Comparison of ENCODE assay signal across 9 cellular contexts in the genomic region with DNA sequence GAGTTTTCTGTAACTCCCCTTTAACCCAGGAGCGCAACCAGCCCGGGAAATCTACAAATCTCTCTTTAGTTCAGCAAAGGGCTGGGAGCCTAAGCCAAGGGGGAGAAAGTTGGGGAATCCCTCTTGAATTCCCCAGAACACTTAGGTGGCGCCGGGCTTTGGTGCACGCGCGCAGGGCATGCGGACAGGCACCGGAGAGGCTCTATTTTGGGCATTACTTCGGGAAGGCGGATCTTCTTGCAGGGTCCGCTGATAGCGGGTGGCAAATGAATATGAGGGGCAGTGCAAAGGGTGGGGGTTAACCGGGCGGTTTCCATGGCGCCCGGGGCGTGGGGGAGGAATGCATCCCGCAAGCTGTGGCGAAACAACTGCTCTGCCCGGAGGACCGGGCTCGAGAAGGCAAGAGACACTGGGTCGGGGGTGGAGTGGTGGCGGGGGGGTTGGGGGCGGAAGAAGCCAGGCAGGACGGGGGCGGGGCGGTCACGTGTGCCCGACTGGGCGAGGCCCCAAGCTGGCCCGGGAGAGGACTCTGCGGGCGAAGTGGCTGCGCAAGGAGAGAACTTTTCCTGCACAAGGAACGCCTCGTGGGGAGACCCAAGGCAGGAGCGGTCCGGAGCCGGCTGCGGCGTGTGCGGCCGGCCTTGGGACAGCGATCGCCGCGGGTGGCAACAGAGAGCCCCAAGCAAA. TPM values are rescaled to one million over a fixed set of nuclear protein-coding genes. Genes with fewer than 3 reads are reported as not detected.
A peak's percentile ranks its signal among the peaks of the same experiment; 100 is the strongest.
DNase-seq lines count a peak whose midpoint lies in the region; ATAC-seq, FAIRE-seq and TF ChIP-seq lines count a peak whose summit lies in the region.
"Had no signal": no experiment of that assay in that cellular context is flagged by ENCODE, and none has a peak within 500 bp of the region (broad histone marks: within the 10 kb centered on the region; RNA-seq: fewer than 3 reads in every experiment).

TSS of gene FLVCR2 (plus strand) at position 522 of the 687 bp plus-strand sequence. CDS start 353 bp downstream, outside the sequence.

- DNase-seq in COLO829 (ENCODE audit: low spot score) (peak; percentile 44), WTC11 (ENCODE audit: low spot score) (peak; percentile 70), cerebellar cortex (ENCODE audit: low spot score) (peak; percentile 11), keratinocyte (ENCODE audit: low read depth, low spot score) (no peak), smooth muscle cell of the brain vasculature (ENCODE audit: low read depth, low spot score) (peak; percentile 51), NCI-H774 (lab: John Stamatoyannopoulos, UW) (no peak)

- H3K4me1 ChIP-seq in Loucy (ENCODE audit: insufficient read depth, low read length, poor library complexity, severe bottlenecking) (peaks cover 12% of the 10 kb centered on the region), keratinocyte (ENCODE audit: control insufficient read depth, extremely low read depth, insufficient read depth, low read length) (peaks cover 8% of the 10 kb centered on the region)

- H3K27ac Mint-ChIP-seq in WTC11 = peak within 1 kb of the TSS; percentile 78

- H3K27ac ChIP-seq in keratinocyte (ENCODE audit: control insufficient read depth, insufficient read depth, low read length) = no peak within 1 kb of the TSS

- H3K4me3 Mint-ChIP-seq in WTC11 = no peak within 1 kb of the TSS; the same call in 1 of the 2 replicates

- no peaks in the 10 kb centered on the region for H3F3A ChIP-seq in Loucy (ENCODE audit: low read depth)

- peak; percentile 41 for ATAC-seq in GM21529 (IDR thresholded peaks at IDR 0.05; ENCODE audit: unreplicated experiment)
- ATAC-seq in WTC11 = peak; percentile 59

- POLR2A ChIA-PET in WTC11 (lab: Charles Lee) = interaction anchor here (1.0 to 2.1 kb wide), 3 partner anchors 17 to 82 kb away, joined by 6 to 17 read pairs (median 7); partner anchors contain the start of genes ERG28 and TTLL5

- no peaks in the 10 kb centered on the region for H3K36me3 Mint-ChIP-seq in WTC11

- no peaks in the 10 kb centered on the region for H3K36me3 ChIP-seq in Loucy (ENCODE audit: insufficient read depth, low read length)
- no peaks in the 10 kb centered on the region for H3K36me3 ChIP-seq in keratinocyte (ENCODE audit: control insufficient read depth in 2 of 2, extremely low read depth in 1 of 2, insufficient read depth in 2 of 2, low read length in 2 of 2)

- H3K9me3 ChIP-seq in Loucy (ENCODE audit: insufficient read depth, low read depth, low read length) = no peaks in the 10 kb centered on the region
- no peaks in the 10 kb centered on the region for H3K9me3 ChIP-seq in keratinocyte (ENCODE audit: control insufficient read depth, low read depth, low read length)

- H3K4me2 ChIP-seq in Loucy (ENCODE audit: low read depth, low read length, poor library complexity, severe bottlenecking) = peak within 1 kb of the TSS; percentile 94
- peak within 1 kb of the TSS; percentile 99 for H3K4me2 ChIP-seq in keratinocyte (ENCODE audit: control insufficient read depth, extremely low read depth, insufficient read depth, low read depth, low read length)

- dilution Hi-C loops in keratinocyte (cut with MboI; ENCODE audit: extremely low pct_ligation_motif_present, low sequenced_read_pairs) = no loop called here

- peak within 1 kb of the TSS; percentile 94 for H2AFZ ChIP-seq in Loucy (ENCODE audit: low read length)
- H2AFZ ChIP-seq in keratinocyte (ENCODE audit: control insufficient read depth, low read length) = peak within 1 kb of the TSS; percentile 75

- H3K4me3 ChIP-seq in Loucy (ENCODE audit: low read length, poor library complexity, severe bottlenecking) = peak within 1 kb of the TSS; percentile 75
- H3K4me3 ChIP-seq in keratinocyte (ENCODE audit: control insufficient read depth in 2 of 3, extremely low read depth in 1 of 3, insufficient read depth in 2 of 3, low read depth in 1 of 3, low read length in 3 of 3) = peak within 1 kb of the TSS; percentile 44 to 73 (median 71)

- CTCF ChIA-PET in WTC11 (lab: Charles Lee) = interaction anchor here (0.9 to 8.0 kb wide), 43 partner anchors 9 to 514 kb away, joined by 3 to 198 read pairs (median 5); partner anchors contain the start of genes ACYP1, ERG28, TGFB3 and TTLL5

- H3K9ac ChIP-seq in Loucy (ENCODE audit: low read depth, low read length, poor library complexity, severe bottlenecking) (no peak within 1 kb of the TSS), keratinocyte (ENCODE audit: control insufficient read depth, extremely low read depth, insufficient read depth, low read length) (no peak within 1 kb of the TSS)

- H3K27me3 Mint-ChIP-seq in WTC11 (ENCODE audit: low read depth) = no peaks in the 10 kb centered on the region; the same call in none of the 2 replicates

- no peaks in the 10 kb centered on the region for H3K27me3 ChIP-seq in Loucy (ENCODE audit: insufficient read depth, low read length, poor library complexity, severe bottlenecking)
- H3K27me3 ChIP-seq in keratinocyte (ENCODE audit: control insufficient read depth, extremely low read depth, insufficient read depth, low read length) = peaks cover 10% of the 10 kb centered on the region

- H4K20me1 ChIP-seq in Loucy (ENCODE audit: insufficient read depth, low read length, poor library complexity, severe bottlenecking) (no peaks in the 10 kb centered on the region), keratinocyte (ENCODE audit: control insufficient read depth, extremely low read depth, insufficient read depth, low read length) (no peaks in the 10 kb centered on the region)

- no peaks in the 10 kb centered on the region for H3K79me2 ChIP-seq in Loucy (ENCODE audit: insufficient read depth, low read length)
- H3K79me2 ChIP-seq in keratinocyte (ENCODE audit: control insufficient read depth, insufficient read depth, low read length) = no peaks in the 10 kb centered on the region

- FAIRE-seq in keratinocyte (lab: Jason Lieb, UNC) = no peak
- FAIRE-seq: TTC549 had no signal

- TF ChIP-seq CTCF in Loucy (conservative IDR thresholded peaks at IDR 0.05; ENCODE audit: low read length) (no peak), WTC11 (IDR thresholded peaks at IDR 0.05) (no peak), keratinocyte (optimal IDR thresholded peaks at IDR 0.05 in 1 of 3, IDR thresholded peaks at IDR 0.05 in 1 of 3, conservative IDR thresholded peaks at IDR 0.05 in 1 of 3; ENCODE audit: extremely low read depth in 1 of 3, insufficient read depth in 2 of 3, low read length in 3 of 3) (peak in 1 of 3 experiments; percentile 4)

- H3K9me2 ChIP-seq in Loucy (replicated peaks; ENCODE audit: low read depth, low read length) = no peaks in the 10 kb centered on the region

- no peaks in the 10 kb centered on the region for H3K9me3 Mint-ChIP-seq in WTC11

- no peaks in the 10 kb centered on the region; the same call in 1 of the 2 replicates for H3K4me1 Mint-ChIP-seq in WTC11

- H3K9me1 ChIP-seq in keratinocyte (ENCODE audit: control insufficient read depth, extremely low read depth, insufficient read depth, low read length) = no peaks in the 10 kb centered on the region

TF ChIP-seq in WTC11, 78 proteins besides CTCF, POLR2A, EP300 and RAD21:
- no peak for TF ChIP-seq PRRX2 (CRISPR knock-in tag; IDR thresholded peaks at IDR 0.05)
- TF ChIP-seq, protein P1, sequence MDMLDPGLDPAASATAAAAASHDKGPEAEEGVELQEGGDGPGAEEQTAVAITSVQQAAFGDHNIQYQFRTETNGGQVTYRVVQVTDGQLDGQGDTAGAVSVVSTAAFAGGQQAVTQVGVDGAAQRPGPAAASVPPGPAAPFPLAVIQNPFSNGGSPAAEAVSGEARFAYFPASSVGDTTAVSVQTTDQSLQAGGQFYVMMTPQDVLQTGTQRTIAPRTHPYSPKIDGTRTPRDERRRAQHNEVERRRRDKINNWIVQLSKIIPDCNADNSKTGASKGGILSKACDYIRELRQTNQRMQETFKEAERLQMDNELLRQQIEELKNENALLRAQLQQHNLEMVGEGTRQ (CRISPR knock-in tag; IDR thresholded peaks at IDR 0.05) = peak; percentile 92
- TF ChIP-seq, protein P2, sequence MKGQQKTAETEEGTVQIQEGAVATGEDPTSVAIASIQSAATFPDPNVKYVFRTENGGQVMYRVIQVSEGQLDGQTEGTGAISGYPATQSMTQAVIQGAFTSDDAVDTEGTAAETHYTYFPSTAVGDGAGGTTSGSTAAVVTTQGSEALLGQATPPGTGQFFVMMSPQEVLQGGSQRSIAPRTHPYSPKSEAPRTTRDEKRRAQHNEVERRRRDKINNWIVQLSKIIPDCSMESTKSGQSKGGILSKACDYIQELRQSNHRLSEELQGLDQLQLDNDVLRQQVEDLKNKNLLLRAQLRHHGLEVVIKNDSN (CRISPR knock-in tag; IDR thresholded peaks at IDR 0.05) = peak; percentile 87
- TF ChIP-seq ESRRA (CRISPR knock-in tag; IDR thresholded peaks at IDR 0.05; ENCODE audit: borderline replicate concordance) = no peak
- TF ChIP-seq SP1 (CRISPR knock-in tag; conservative IDR thresholded peaks at IDR 0.05) = peak; percentile 60; the same call in 1 of the 2 replicates
- TF ChIP-seq, protein P3, sequence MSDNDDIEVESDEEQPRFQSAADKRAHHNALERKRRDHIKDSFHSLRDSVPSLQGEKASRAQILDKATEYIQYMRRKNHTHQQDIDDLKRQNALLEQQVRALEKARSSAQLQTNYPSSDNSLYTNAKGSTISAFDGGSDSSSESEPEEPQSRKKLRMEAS (CRISPR knock-in tag; IDR thresholded peaks at IDR 0.05) = peak; percentile 54; the same call in 1 of the 2 replicates

RNA-seq across cellular contexts. Expression of gene FLVCR2, which starts in this region (rescaled TPM):
- 6.6 to 12.9 TPM (median 8.1 TPM) in 3 replicates for total RNA-seq in WTC11 (2021)
- 0.22 to 0.45 TPM (median 0.40 TPM) in 3 replicates for polyA plus RNA-seq in keratinocyte
- 2.8 TPM for polyA plus RNA-seq in keratinocyte (2011; ENCODE audit: low read depth)
- 0.17 and 0.30 TPM in 2 replicates for polyA plus RNA-seq in keratinocyte (2011; cell fraction: cytosol; rRNA removed)
- polyA plus RNA-seq in keratinocyte (2011; cell fraction: nucleus; rRNA removed) = 0.53 and 1.0 TPM in 2 replicates
- 0.24 and 7.7 TPM in 2 replicates for polyA plus RNA-seq in keratinocyte (2012; ENCODE audit: low replicate concordance)
- polyA minus RNA-seq in keratinocyte = 0.52 to 2.7 TPM (median 2.0 TPM) in 3 replicates
- polyA minus RNA-seq in keratinocyte (2011; cell fraction: cytosol; rRNA and poly(A)+ RNA removed) = not detected
- 1.2 and 1.7 TPM in 2 replicates for polyA minus RNA-seq in keratinocyte (2011; cell fraction: nucleus; rRNA and poly(A)+ RNA removed)

Comparison
In these comparisons a context has a peak if more than half of its experiments do, and no peak if none do; other contexts are left out.
1. DNase-seq: peak in COLO829 (single experiment), WTC11 (single experiment), cerebellar cortex (single experiment) and smooth muscle cell of the brain vasculature (single experiment); none in keratinocyte (single experiment) and NCI-H774 (single experiment).